Comparison of ENCODE assay signal across 1 cellular context in genomic region chr9:74035786-74036185, GRCh38.
TF ChIP-seq lines count a peak whose summit lies in the region.

No MANE protein-coding gene starts in this region.

TF ChIP-seq in GM23338, 12 proteins besides CTCF, POLR2A, EP300 and RAD21 (continued from another document):
- TF ChIP-seq ZNF462 (CRISPR knock-in tag; IDR thresholded peaks at IDR 0.05) (no peak), JUNB (IDR thresholded peaks at IDR 0.05; ENCODE audit: unreplicated experiment) (no peak), STAT1 (IDR thresholded peaks at IDR 0.05; ENCODE audit: unreplicated experiment) (no peak), ZNF331 (CRISPR knock-in tag; IDR thresholded peaks at IDR 0.05; ENCODE audit: low read depth) (no peak), POLR2AphosphoS5 (IDR thresholded peaks at IDR 0.05; ENCODE audit: low read depth) (no peak), CREB1 (CRISPR knock-in tag; IDR thresholded peaks at IDR 0.05; ENCODE audit: low read depth) (no peak), REST (IDR thresholded peaks at IDR 0.05; ENCODE audit: unreplicated experiment) (no peak), EZH2 (IDR thresholded peaks at IDR 0.05; ENCODE audit: low read depth, unreplicated experiment) (no peak), NANOG (IDR thresholded peaks at IDR 0.05; ENCODE audit: borderline replicate concordance) (no peak), ETS1 (IDR thresholded peaks at IDR 0.05) (no peak)
TF ChIP-seq in GM23338: peak in this region for 0.
